ENCODE assay signal across 12 cellular contexts in the genomic region with DNA sequence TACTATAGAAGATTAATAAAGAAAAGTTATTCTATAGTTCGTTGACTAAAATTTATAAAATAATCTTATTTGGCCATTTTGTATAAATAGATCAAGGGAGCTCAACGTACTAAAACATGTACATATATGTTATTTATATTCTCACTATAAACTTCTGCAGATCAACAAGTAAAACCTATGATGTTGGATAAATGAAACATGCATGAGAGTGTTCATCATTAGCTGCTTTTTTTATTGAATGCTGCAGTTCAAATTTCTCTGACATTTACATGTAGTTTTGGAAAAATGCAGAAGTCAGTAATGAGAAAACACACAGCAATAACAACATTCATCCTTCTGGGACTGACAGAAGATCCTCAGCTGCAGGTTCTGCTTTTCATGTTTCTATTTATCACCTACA. TPM values are rescaled to one million over a fixed set of nuclear protein-coding genes. Genes with fewer than 3 reads are reported as not detected.
"Had no signal": no experiment of that assay in that cellular context is flagged by ENCODE, and none has a peak within 500 bp of the region (broad histone marks: within the 10 kb centered on the region; RNA-seq: fewer than 3 reads in every experiment).

Gene OR6C68, plus strand, starts transcription at position 301 of the 400 bp plus-strand sequence. Its CDS starts 0 bp downstream, at position 301.

- H3K36me3 ChIP-seq: HAP-1 had no signal

- H3K4me3 ChIP-seq: GM23248, HAP-1 had no signal

- FAIRE-seq: HepG2 had no signal

- H3K9me3 ChIP-seq: HAP-1 had no signal

- H3K9ac ChIP-seq: GM23248 had no signal

- H3K4me1 ChIP-seq: HAP-1 had no signal

- ATAC-seq: HCT116, HepG2 had no signal

- H2AFZ ChIP-seq: GM23248 had no signal

- DNase-seq: GM23248, GOT3, H7, HFFc6, KBM-7 had no signal

- H3K27ac ChIP-seq: GM23248, HL-60 had no signal

RNA-seq across cellular contexts. Expression of gene OR6C68, which starts in this region (rescaled TPM):
- total RNA-seq: GM23248, H4, H7, HepG2, HFFc6, HT1080 had no signal
- polyA plus RNA-seq: GM23248, HepG2, IgD-negative memory B cell had no signal
